In the genomic region with DNA sequence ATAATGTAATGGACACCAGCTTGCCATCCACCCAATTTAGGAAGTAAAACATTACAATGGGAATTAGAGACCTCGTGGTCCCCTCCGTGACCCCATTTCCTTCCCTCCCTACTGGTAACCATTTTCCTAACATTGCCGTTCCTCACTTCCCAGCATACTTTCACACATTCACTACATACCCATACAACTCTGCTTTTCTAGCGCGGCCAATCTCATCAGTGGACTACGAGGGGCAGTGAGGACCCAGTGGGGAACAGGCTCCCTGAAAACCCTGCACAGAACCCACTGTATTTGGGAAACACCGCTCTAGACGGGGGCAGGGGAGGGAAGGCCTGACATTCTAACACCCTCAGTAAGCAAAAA, we compare ENCODE assay signal across 7 cellular contexts. TPM values are rescaled to one million over a fixed set of nuclear protein-coding genes. Genes with fewer than 3 reads are reported as not detected.
A peak's percentile ranks its signal among the peaks of the same experiment; 100 is the strongest.
DNase-seq lines count a peak whose midpoint lies in the region; ATAC-seq and TF ChIP-seq lines count a peak whose summit lies in the region.

No MANE protein-coding gene starts in this region.

- H3K4me1 ChIP-seq in heart left ventricle, result peaks cover 0 to 26% (median 12%) of the 10 kb centered on the region in 12 donors

- POLR2A ChIA-PET in activated B cell treated with CpG ODN at 0.5 μM for 24 hours (lab: Charles Lee), result no interaction called here

- H3K36me3 ChIP-seq in heart left ventricle, result peaks cover 0 to 11% (median 0%) of the 10 kb centered on the region in 9 donors

- H3K27ac ChIP-seq in heart left ventricle, result peak overlapping the region in 11 of 12 donors; percentile 54 to 88 (median 75)

- peaks cover 7% of the 10 kb centered on the region for H3K4me1 Mint-ChIP-seq in activated B cell treated with CpG ODN at 0.5 μM for 24 hours

- TF ChIP-seq CTCF in activated B cell treated with CpG ODN at 0.5 μM for 24 hours (IDR thresholded peaks at IDR 0.05) (no peak), heart left ventricle (IDR thresholded peaks at IDR 0.05) (no peak)

- DNase-seq in activated B cell treated with CpG ODN at 0.5 μM for 24 hours, result no peak
- DNase-seq in heart left ventricle, result no peak
- no peak for DNase-seq in skeletal muscle cell (ENCODE audit: low read depth)
- no peak for DNase-seq in NK-92 (lab: John Stamatoyannopoulos, UW; ENCODE audit: unreplicated experiment)
- DNase-seq in NCI-H2196 treated with DMSO at 0.1 percent for 48 hours (lab: John Stamatoyannopoulos, UW; ENCODE audit: unreplicated experiment), result no peak

- H3K36me3 Mint-ChIP-seq in activated B cell treated with CpG ODN at 0.5 μM for 24 hours (ENCODE audit: low read depth), result peaks cover 3% of the 10 kb centered on the region

- peak; percentile 21 for ATAC-seq in GM18502 (IDR thresholded peaks at IDR 0.05; ENCODE audit: poor library complexity, unreplicated experiment)
- peak; percentile 12 for ATAC-seq in HG02642 (IDR thresholded peaks at IDR 0.05; ENCODE audit: poor library complexity, unreplicated experiment)
- ATAC-seq in activated B cell treated with CpG ODN at 0.5 μM for 24 hours (ENCODE audit: low read depth), result no peak
- ATAC-seq in heart left ventricle, result peak in 1 of 4 donors; percentile 10

- no peaks in the 10 kb centered on the region for H3K9me3 Mint-ChIP-seq in activated B cell treated with CpG ODN at 0.5 μM for 24 hours

- 9 to 17% (median 11%) methylated on average over 8 of the region's 8 CpGs for WGBS in heart left ventricle, 4 donors

- H3K27ac Mint-ChIP-seq in activated B cell treated with CpG ODN at 0.5 μM for 24 hours, result peak overlapping the region; percentile 13

- peaks cover 0 to 18% (median 0%) of the 10 kb centered on the region in 12 donors for H3K9me3 ChIP-seq in heart left ventricle

- H3K27me3 ChIP-seq in heart left ventricle, result no peaks in the 10 kb centered on the region

- intact Hi-C loops in activated B cell treated with CpG ODN at 0.5 μM for 24 hours (cut with micrococcal nuclease), result loop anchor here (1.0 kb wide), 1 partner anchor 53 kb away; no protein-coding TSS in a partner anchor
- intact Hi-C loops in heart left ventricle (cut with DNase I), result loop anchor here in 1 of 10 donors (10.0 kb wide), 1 partner anchor 87 kb away; no protein-coding TSS in a partner anchor

- TF ChIP-seq POLR2A in heart left ventricle (IDR thresholded peaks at IDR 0.05), result no peak

- peak overlapping the region; percentile 84 for H3K4me3 Mint-ChIP-seq in activated B cell treated with CpG ODN at 0.5 μM for 24 hours

- CTCF ChIA-PET in activated B cell treated with CpG ODN at 0.5 μM for 24 hours (lab: Charles Lee), result no interaction called here

- H3K4me3 ChIP-seq in heart left ventricle (peak overlapping the region; percentile 47 to 89 (median 65)), skeletal muscle cell (ENCODE audit: low read depth, low read length) (peak overlapping the region; percentile 69)

- H3K27me3 Mint-ChIP-seq in activated B cell treated with CpG ODN at 0.5 μM for 24 hours, result peaks cover 4% of the 10 kb centered on the region

RNA-seq across cellular contexts. Expression of a gene that starts 1.1 kb away (rescaled TPM):
- total RNA-seq in activated B cell treated with CpG ODN at 0.5 μM for 24 hours (21.3 and 23.8 TPM in 2 replicates), heart left ventricle (10 to 100 TPM; 14.1 to 38.7 (median 22.2) TPM)
- polyA plus RNA-seq in heart left ventricle, result 10 to 100 TPM in 1 of 2 donors, 1 to 10 TPM in 1; 9.9 to 28.8 TPM

RNA-seq across cellular contexts. Expression of a gene that starts 53.9 kb away (rescaled TPM):
- total RNA-seq in activated B cell treated with CpG ODN at 0.5 μM for 24 hours, result 4.0 and 5.1 TPM in 2 replicates
- 10 to 100 TPM in 1 of 9 donors, 1 to 10 TPM in 7, not detected in 1; 1.4 to 32.3 (median 2.7) TPM for total RNA-seq in heart left ventricle
- polyA plus RNA-seq in heart left ventricle, result under 1 TPM; 0.34 to 1.00 TPM
